In genomic region chr14:61585598-61586538, GRCh38 we compare ENCODE assay signal across 1 cellular context.
TF ChIP-seq lines count a peak whose summit lies in the region.

No MANE protein-coding gene starts in this region.

TF ChIP-seq in SK-N-SH treated with all-trans-retinoic acid at 6 μM for 48 hours, 23 proteins besides CTCF, POLR2A, EP300 and RAD21 (continued from another document):
- TF ChIP-seq CSRNP3 (CRISPR knock-in tag; IDR thresholded peaks at IDR 0.05) (no peak), ARNTL (CRISPR knock-in tag; IDR thresholded peaks at IDR 0.05; ENCODE audit: borderline replicate concordance, low read depth) (no peak)
